8 cellular contexts compared by ENCODE assay signal in the genomic region with DNA sequence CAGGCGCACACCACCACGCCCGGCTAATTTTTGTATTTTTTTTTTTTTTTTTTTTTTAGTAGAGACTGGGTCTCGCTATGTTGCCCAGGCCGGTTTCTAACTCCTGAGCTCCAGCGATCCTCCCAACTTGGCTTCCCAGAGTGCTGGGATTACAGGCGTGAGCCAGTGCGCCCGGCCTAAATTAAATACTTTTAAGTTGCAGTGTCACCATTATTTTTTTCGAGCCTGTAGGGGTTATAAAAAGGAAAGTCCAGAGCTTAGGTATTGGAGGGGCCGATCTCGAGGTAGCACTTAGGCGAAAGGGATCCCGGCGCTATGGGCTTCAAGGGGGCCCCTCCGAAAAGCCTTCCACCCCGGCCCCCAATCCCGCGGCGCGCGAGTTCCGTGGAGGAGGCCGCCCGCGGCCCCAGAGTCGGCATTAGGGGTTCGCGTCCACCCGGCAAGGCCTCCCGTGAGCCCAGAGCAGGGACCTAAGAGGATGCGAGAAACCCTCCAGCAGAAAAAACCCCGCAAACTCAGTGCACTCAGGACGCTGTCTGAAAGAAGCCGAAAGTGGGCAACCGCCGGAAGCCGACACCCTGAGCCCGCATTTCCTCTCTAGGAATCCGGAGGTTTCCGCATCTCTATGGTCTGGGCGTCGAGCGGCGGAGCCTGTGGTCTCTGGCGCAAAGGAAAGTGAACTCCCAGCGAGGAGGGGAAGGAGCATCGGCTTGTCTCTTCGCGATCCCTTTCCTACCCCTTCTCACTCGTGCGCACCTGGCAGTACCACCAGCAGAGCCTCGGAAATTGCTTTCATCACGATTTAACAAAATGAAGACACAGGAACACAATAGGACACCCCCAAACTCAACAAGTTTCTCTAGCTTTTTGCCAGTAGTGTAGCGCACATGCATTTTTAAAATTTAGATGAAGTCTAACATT. TPM values are rescaled to one million over a fixed set of nuclear protein-coding genes. Genes with fewer than 3 reads are reported as not detected.
DNase-seq lines count a peak whose midpoint lies in the region; ATAC-seq, FAIRE-seq and TF ChIP-seq lines count a peak whose summit lies in the region.

No MANE protein-coding gene starts in this region.

- intact Hi-C loops in kidney (cut with DNase I) = no loop called here

- peak overlapping the region; percentile 100 for H2AFZ ChIP-seq in ACC112 (ENCODE audit: low read length, unreplicated experiment)

- no peak for TF ChIP-seq CTCF in kidney (IDR thresholded peaks at IDR 0.05; ENCODE audit: borderline replicate concordance, extremely low read depth, insufficient read depth)

- H3K4me1 Mint-ChIP-seq in central memory CD8-positive, alpha-beta T cell = peaks cover 21% of the 10 kb centered on the region

- H3K27ac ChIP-seq in ACC112 (ENCODE audit: low read depth, low read length) = peak overlapping the region; percentile 77
- peak overlapping the region; percentile 63 to 66 for H3K27ac ChIP-seq in kidney (ENCODE audit: low read depth in 2 of 2, low read length in 2 of 2)

- H3K9me3 ChIP-seq in kidney (ENCODE audit: control insufficient read depth in 1 of 2, low read length in 2 of 2) = no peaks in the 10 kb centered on the region

- peak; percentile 86 for DNase-seq in NCI-H226
- peak; percentile 65 to 80 for DNase-seq in central memory CD8-positive, alpha-beta T cell (ENCODE audit: low spot score in 2 of 2)
- peak; percentile 91 for DNase-seq in kidney
- peak; percentile 73 to 86 (median 75) for DNase-seq in stimulated activated CD4-positive, alpha-beta T cell treated with anti-CD3 and anti-CD28 coated beads, Interleukin-12 subunit alpha, Interleukin-12 subunit beta, amount 100 ng/mL, for 48 hours (ENCODE audit: low read depth in 2 of 3, low spot score in 1 of 3)

- no peaks in the 10 kb centered on the region for H3K79me2 ChIP-seq in ACC112 (ENCODE audit: control insufficient read depth, insufficient read depth, low read length, unreplicated experiment)

- peaks cover 17% of the 10 kb centered on the region for H3K4me1 ChIP-seq in ACC112 (ENCODE audit: control insufficient read depth, insufficient read depth, low read length, unreplicated experiment)
- peaks cover 0 to 3% of the 10 kb centered on the region in 2 donors for H3K4me1 ChIP-seq in kidney (ENCODE audit: control insufficient read depth in 1 of 2, insufficient read depth in 1 of 2, low read depth in 1 of 2, low read length in 2 of 2)

- H3K9ac ChIP-seq in kidney (ENCODE audit: low read length in 2 of 2) = peak overlapping the region; percentile 33 to 79

- H3K4me3 Mint-ChIP-seq in central memory CD8-positive, alpha-beta T cell = peak overlapping the region; percentile 92

- H3K36me3 ChIP-seq in ACC112 (ENCODE audit: insufficient read depth, low read length) (no peaks in the 10 kb centered on the region), kidney (ENCODE audit: control insufficient read depth in 1 of 2, insufficient read depth in 2 of 2, low read length in 2 of 2) (no peaks in the 10 kb centered on the region)

- H3K27ac Mint-ChIP-seq in central memory CD8-positive, alpha-beta T cell (ENCODE audit: low read depth) = peak overlapping the region; percentile 95

- H3K9me3 Mint-ChIP-seq in central memory CD8-positive, alpha-beta T cell = no peaks in the 10 kb centered on the region

- FAIRE-seq in kidney (lab: Jason Lieb, UNC) = no peak

- peak; percentile 64 for ATAC-seq in GM18873 (IDR thresholded peaks at IDR 0.05; ENCODE audit: low FRiP score, unreplicated experiment)
- peak; percentile 81 for ATAC-seq in HG03135 (IDR thresholded peaks at IDR 0.05; ENCODE audit: unreplicated experiment)
- peak; percentile 69 to 74 for ATAC-seq in activated CD4-positive, CD25-positive, alpha-beta regulatory T cell treated with anti-CD3 and anti-CD28 coated beads, Interleukin-2, amount 50 U/mL, for 24 hours
- peak; percentile 95 for ATAC-seq in central memory CD8-positive, alpha-beta T cell (replicated peaks; ENCODE audit: extremely low read depth, poor library complexity, severe bottlenecking)

- H3K4me3 ChIP-seq in ACC112 (ENCODE audit: low read depth, low read length) (peak overlapping the region; percentile 81), kidney (ENCODE audit: low read length in 2 of 2) (peak overlapping the region; percentile 59 to 70)

- peaks cover 10% of the 10 kb centered on the region for H3K27me3 Mint-ChIP-seq in central memory CD8-positive, alpha-beta T cell

- H3K36me3 Mint-ChIP-seq in central memory CD8-positive, alpha-beta T cell (ENCODE audit: insufficient read depth) = peaks cover 3% of the 10 kb centered on the region

- H3K27me3 ChIP-seq in ACC112 (ENCODE audit: insufficient read depth, low read length) = no peaks in the 10 kb centered on the region

RNA-seq across cellular contexts. Expression of a gene that starts 14.1 kb away (rescaled TPM):
- 4.2 TPM for total RNA-seq in kidney
- polyA plus RNA-seq in kidney (ENCODE audit: insufficient read depth, low read depth, low replicate concordance) = 7.2 TPM

Comparison
In these comparisons a context has a peak if more than half of its experiments do, and no peak if none do; other contexts are left out.
1. Peak in every context shown above with its lines: DNase-seq, ATAC-seq, H3K4me3 ChIP-seq and H3K27ac ChIP-seq.